In the genomic region with DNA sequence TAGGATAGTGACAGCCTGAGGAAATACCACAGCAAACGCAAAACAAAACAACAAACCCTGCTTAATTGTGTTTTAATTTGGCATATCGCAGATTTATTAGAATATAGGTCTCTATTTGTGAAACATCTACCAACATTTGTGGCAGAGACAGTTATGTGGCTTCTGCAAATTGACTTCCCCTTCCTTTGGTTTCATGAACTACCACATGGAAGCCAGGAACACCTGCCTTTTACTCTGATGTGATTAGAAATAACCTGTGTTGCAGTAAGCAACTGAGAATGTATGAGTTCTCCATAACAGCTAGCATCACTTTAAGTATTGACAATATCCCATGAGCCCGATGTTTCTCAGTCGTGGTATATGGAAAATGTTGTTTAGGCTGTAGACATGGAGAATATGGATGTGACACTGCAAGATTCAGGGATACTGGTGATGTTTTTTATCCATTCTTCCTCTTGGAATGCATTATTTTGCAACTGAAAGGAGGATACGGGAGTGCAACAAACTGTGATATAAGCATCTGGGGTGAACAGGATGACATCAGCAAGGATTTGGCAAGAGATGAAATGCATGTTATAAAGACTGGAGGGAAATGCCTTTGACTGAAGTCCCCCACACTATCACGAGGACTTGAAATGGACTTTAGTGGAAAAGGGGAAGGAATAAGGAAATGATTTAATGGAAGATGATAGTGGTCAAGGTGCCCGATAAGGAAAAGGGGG, we compare ENCODE assay signal across 1 cellular context.
TF ChIP-seq lines count a peak whose summit lies in the region.

No MANE protein-coding gene starts in this region.

TF ChIP-seq in HepG2, 621 proteins besides CTCF, POLR2A, EP300 and RAD21 (continued from another document):
- TF ChIP-seq, protein P1, sequence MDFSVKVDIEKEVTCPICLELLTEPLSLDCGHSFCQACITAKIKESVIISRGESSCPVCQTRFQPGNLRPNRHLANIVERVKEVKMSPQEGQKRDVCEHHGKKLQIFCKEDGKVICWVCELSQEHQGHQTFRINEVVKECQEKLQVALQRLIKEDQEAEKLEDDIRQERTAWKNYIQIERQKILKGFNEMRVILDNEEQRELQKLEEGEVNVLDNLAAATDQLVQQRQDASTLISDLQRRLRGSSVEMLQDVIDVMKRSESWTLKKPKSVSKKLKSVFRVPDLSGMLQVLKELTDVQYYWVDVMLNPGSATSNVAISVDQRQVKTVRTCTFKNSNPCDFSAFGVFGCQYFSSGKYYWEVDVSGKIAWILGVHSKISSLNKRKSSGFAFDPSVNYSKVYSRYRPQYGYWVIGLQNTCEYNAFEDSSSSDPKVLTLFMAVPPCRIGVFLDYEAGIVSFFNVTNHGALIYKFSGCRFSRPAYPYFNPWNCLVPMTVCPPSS (IDR thresholded peaks at IDR 0.05) = no peak
